ENCODE assay signal across 8 cellular contexts in genomic region chr2:226985227-226985946, GRCh38.
A peak's percentile ranks its signal among the peaks of the same experiment; 100 is the strongest.
DNase-seq lines count a peak whose midpoint lies in the region; ATAC-seq, FAIRE-seq and TF ChIP-seq lines count a peak whose summit lies in the region.

No MANE protein-coding gene starts in this region.

- H3K36me3 ChIP-seq in WERI-Rb-1, result no peaks in the 10 kb centered on the region

- H3K27me3 Mint-ChIP-seq in osteocyte (ENCODE audit: unreplicated experiment), result no peaks in the 10 kb centered on the region
- H3K27me3 Mint-ChIP-seq in activated T-helper 2 cell treated with anti-CD3 and anti-CD28 coated beads, Interferon-gamma antibody, Interleukin-2, Interleukin-4, amounts not matched to agents 10 μg/mL and 5 μg/mL and 100 μg/mL, durations not matched to agents 14 hours and 24 hours and 36 hours (ENCODE audit: low read depth), result no peaks in the 10 kb centered on the region

- intact Hi-C loops in activated T-helper 2 cell treated with anti-CD3 and anti-CD28 coated beads, Interferon-gamma antibody, Interleukin-2, Interleukin-4, amounts not matched to agents 10 μg/mL and 5 μg/mL and 100 μg/mL, durations not matched to agents 14 hours and 24 hours and 36 hours (cut with micrococcal nuclease), result loop anchor here (1.0 to 10.0 kb wide), 5 partner anchors 149 to 1317 kb away; partner anchors contain the start of genes IRS1 and RHBDD1

- H3K9me3 Mint-ChIP-seq in osteocyte (ENCODE audit: unreplicated experiment), result no peaks in the 10 kb centered on the region
- H3K9me3 Mint-ChIP-seq in activated T-helper 2 cell treated with anti-CD3 and anti-CD28 coated beads, Interferon-gamma antibody, Interleukin-2, Interleukin-4, amounts not matched to agents 10 μg/mL and 5 μg/mL and 100 μg/mL, durations not matched to agents 14 hours and 24 hours and 36 hours, result no peaks in the 10 kb centered on the region

- no peaks in the 10 kb centered on the region for H3K9me3 ChIP-seq in WERI-Rb-1 (ENCODE audit: severe bottlenecking)

- DNase-seq in ACHN (peak; percentile 68), NCI-H2029 (lab: John Stamatoyannopoulos, UW) (peak; percentile 7), WERI-Rb-1 (peak; percentile 42), frontal cortex (ENCODE audit: low spot score in 2 of 2) (peak; percentile 19 to 51), osteocyte (ENCODE audit: extremely low spot score, unreplicated experiment) (no peak)
- DNase-seq in activated T-helper 2 cell treated with anti-CD3 and anti-CD28 coated beads, Interferon-gamma antibody, Interleukin-2, Interleukin-4, amounts not matched to agents 10 μg/mL and 5 μg/mL and 100 μg/mL, durations not matched to agents 14 hours and 24 hours and 36 hours (ENCODE audit: low spot score), result no peak

- no peak for FAIRE-seq in frontal cortex (lab: Jason Lieb, UNC)

- TF ChIP-seq CTCF in GM12874 (IDR thresholded peaks at IDR 0.05; ENCODE audit: insufficient read depth, low read depth, low read length) (peak; percentile 34; the same call in 1 of the 2 replicates), WERI-Rb-1 (IDR thresholded peaks at IDR 0.05; ENCODE audit: low read depth, low read length) (peak; percentile 47), osteocyte (IDR thresholded peaks at IDR 0.05) (peak; percentile 83)

- peak; percentile 32 for ATAC-seq in HG02678 (IDR thresholded peaks at IDR 0.05; ENCODE audit: unreplicated experiment)

- no peaks in the 10 kb centered on the region for H3K36me3 Mint-ChIP-seq in osteocyte (ENCODE audit: unreplicated experiment)
- no peaks in the 10 kb centered on the region for H3K36me3 Mint-ChIP-seq in activated T-helper 2 cell treated with anti-CD3 and anti-CD28 coated beads, Interferon-gamma antibody, Interleukin-2, Interleukin-4, amounts not matched to agents 10 μg/mL and 5 μg/mL and 100 μg/mL, durations not matched to agents 14 hours and 24 hours and 36 hours (ENCODE audit: low read depth)

- in situ Hi-C loops in ACHN (cut with HindIII; ENCODE audit: low pct_ligation_motif_present, low pct_unique_long_range_greater_than_20kb, low sequenced_read_pairs), result no loop called here

- no peak overlapping the region for H3K27ac Mint-ChIP-seq in osteocyte (ENCODE audit: unreplicated experiment)
- H3K27ac Mint-ChIP-seq in activated T-helper 2 cell treated with anti-CD3 and anti-CD28 coated beads, Interferon-gamma antibody, Interleukin-2, Interleukin-4, amounts not matched to agents 10 μg/mL and 5 μg/mL and 100 μg/mL, durations not matched to agents 14 hours and 24 hours and 36 hours, result no peak overlapping the region

- peaks cover 8% of the 10 kb centered on the region for H3K4me1 Mint-ChIP-seq in osteocyte (ENCODE audit: unreplicated experiment)
- peaks cover 23% of the 10 kb centered on the region for H3K4me1 Mint-ChIP-seq in activated T-helper 2 cell treated with anti-CD3 and anti-CD28 coated beads, Interferon-gamma antibody, Interleukin-2, Interleukin-4, amounts not matched to agents 10 μg/mL and 5 μg/mL and 100 μg/mL, durations not matched to agents 14 hours and 24 hours and 36 hours (ENCODE audit: low read depth)

- H3K27ac ChIP-seq in WERI-Rb-1, result no peak overlapping the region

- H3K27me3 ChIP-seq in WERI-Rb-1 (ENCODE audit: insufficient read depth, low read depth, severe bottlenecking), result no peaks in the 10 kb centered on the region

- H3K4me3 Mint-ChIP-seq in osteocyte (ENCODE audit: unreplicated experiment), result no peak overlapping the region
- no peak overlapping the region for H3K4me3 Mint-ChIP-seq in activated T-helper 2 cell treated with anti-CD3 and anti-CD28 coated beads, Interferon-gamma antibody, Interleukin-2, Interleukin-4, amounts not matched to agents 10 μg/mL and 5 μg/mL and 100 μg/mL, durations not matched to agents 14 hours and 24 hours and 36 hours (ENCODE audit: low read depth)

- no peak overlapping the region for H3K4me3 ChIP-seq in WERI-Rb-1 (ENCODE audit: low read depth, low read length)

Comparison
In these comparisons a context has a peak if more than half of its experiments do, and no peak if none do; other contexts are left out.
1. DNase-seq: peak in ACHN (single experiment), NCI-H2029 (single experiment), WERI-Rb-1 (single experiment) and frontal cortex (2 of 2); none in osteocyte (single experiment) and activated T-helper 2 cell treated with anti-CD3 and anti-CD28 coated beads, Interferon-gamma antibody, Interleukin-2, Interleukin-4, amounts not matched to agents 10 μg/mL and 5 μg/mL and 100 μg/mL, durations not matched to agents 14 hours and 24 hours and 36 hours (single experiment).
2. Peak in every context shown above with its lines, with median percentiles within 50 percentile points of each other: CTCF ChIP-seq.